Comparison of ENCODE assay signal across 5 cellular contexts in genomic region chr11:59031746-59032145, GRCh38. TPM values are rescaled to one million over a fixed set of nuclear protein-coding genes. Genes with fewer than 3 reads are reported as not detected.
"Had no signal": no experiment of that assay in that cellular context is flagged by ENCODE, and none has a peak within 500 bp of the region (broad histone marks: within the 10 kb centered on the region; RNA-seq: fewer than 3 reads in every experiment).

No MANE protein-coding gene starts in this region.

RNA-seq across cellular contexts. Expression of gene GLYATL1B, which starts 54.4 kb away (rescaled TPM):
- total RNA-seq: HepG2, HT-29, HT1080, IMR-90, K562 had no signal
